1 cellular context compared by ENCODE assay signal in the genomic region with DNA sequence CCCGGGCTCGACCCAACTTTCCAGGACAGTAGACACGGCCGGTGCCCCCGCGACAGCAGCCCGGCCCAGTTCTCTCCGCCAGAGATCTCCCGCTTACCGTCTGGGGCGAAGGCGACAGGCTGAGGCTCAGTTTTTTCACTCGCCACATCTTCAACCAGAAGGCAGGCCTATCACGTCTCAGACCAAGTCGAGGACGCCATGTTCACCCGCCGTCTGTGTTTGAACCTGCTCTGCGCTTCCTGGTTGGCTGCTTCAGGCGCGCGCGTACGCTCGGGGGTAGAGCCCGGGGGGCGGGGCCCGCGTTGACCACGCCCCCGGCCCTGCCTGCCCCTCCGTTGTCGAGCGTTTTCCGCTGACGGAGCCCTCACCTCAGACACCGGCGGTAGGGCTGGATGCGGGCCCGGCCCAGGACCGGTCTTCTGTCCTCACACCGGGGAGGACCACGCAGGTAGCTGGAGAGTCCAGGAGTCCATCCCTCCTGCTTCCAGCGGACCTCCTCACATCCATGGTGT.
TF ChIP-seq lines count a peak whose summit lies in the region.

A gene with protein sequence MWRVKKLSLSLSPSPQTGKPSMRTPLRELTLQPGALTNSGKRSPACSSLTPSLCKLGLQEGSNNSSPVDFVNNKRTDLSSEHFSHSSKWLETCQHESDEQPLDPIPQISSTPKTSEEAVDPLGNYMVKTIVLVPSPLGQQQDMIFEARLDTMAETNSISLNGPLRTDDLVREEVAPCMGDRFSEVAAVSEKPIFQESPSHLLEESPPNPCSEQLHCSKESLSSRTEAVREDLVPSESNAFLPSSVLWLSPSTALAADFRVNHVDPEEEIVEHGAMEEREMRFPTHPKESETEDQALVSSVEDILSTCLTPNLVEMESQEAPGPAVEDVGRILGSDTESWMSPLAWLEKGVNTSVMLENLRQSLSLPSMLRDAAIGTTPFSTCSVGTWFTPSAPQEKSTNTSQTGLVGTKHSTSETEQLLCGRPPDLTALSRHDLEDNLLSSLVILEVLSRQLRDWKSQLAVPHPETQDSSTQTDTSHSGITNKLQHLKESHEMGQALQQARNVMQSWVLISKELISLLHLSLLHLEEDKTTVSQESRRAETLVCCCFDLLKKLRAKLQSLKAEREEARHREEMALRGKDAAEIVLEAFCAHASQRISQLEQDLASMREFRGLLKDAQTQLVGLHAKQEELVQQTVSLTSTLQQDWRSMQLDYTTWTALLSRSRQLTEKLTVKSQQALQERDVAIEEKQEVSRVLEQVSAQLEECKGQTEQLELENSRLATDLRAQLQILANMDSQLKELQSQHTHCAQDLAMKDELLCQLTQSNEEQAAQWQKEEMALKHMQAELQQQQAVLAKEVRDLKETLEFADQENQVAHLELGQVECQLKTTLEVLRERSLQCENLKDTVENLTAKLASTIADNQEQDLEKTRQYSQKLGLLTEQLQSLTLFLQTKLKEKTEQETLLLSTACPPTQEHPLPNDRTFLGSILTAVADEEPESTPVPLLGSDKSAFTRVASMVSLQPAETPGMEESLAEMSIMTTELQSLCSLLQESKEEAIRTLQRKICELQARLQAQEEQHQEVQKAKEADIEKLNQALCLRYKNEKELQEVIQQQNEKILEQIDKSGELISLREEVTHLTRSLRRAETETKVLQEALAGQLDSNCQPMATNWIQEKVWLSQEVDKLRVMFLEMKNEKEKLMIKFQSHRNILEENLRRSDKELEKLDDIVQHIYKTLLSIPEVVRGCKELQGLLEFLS (minus strand): TSS at position 227 of the 512 bp plus-strand sequence. CDS start 79 bp downstream, at position 148.

TF ChIP-seq in HepG2, 621 proteins besides CTCF, POLR2A, EP300 and RAD21 (continued from another document and continues in another):
- TF ChIP-seq, protein P1, sequence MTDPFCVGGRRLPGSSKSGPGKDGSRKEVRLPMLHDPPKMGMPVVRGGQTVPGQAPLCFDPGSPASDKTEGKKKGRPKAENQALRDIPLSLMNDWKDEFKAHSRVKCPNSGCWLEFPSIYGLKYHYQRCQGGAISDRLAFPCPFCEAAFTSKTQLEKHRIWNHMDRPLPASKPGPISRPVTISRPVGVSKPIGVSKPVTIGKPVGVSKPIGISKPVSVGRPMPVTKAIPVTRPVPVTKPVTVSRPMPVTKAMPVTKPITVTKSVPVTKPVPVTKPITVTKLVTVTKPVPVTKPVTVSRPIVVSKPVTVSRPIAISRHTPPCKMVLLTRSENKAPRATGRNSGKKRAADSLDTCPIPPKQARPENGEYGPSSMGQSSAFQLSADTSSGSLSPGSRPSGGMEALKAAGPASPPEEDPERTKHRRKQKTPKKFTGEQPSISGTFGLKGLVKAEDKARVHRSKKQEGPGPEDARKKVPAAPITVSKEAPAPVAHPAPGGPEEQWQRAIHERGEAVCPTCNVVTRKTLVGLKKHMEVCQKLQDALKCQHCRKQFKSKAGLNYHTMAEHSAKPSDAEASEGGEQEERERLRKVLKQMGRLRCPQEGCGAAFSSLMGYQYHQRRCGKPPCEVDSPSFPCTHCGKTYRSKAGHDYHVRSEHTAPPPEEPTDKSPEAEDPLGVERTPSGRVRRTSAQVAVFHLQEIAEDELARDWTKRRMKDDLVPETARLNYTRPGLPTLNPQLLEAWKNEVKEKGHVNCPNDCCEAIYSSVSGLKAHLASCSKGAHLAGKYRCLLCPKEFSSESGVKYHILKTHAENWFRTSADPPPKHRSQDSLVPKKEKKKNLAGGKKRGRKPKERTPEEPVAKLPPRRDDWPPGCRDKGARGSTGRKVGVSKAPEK (CRISPR knock-in tag; IDR thresholded peaks at IDR 0.05; ENCODE audit: borderline replicate concordance): no peak
- TF ChIP-seq FIP1L1 (IDR thresholded peaks at IDR 0.05; ENCODE audit: borderline replicate concordance, insufficient read depth, low read depth, low read length): no peak
- peak; percentile 82; the same call in 1 of the 2 replicates for TF ChIP-seq ZNF235 (CRISPR knock-in tag; IDR thresholded peaks at IDR 0.05; ENCODE audit: borderline replicate concordance)
- TF ChIP-seq HHEX (CRISPR knock-in tag; IDR thresholded peaks at IDR 0.05): no peak
- TF ChIP-seq, protein P2, sequence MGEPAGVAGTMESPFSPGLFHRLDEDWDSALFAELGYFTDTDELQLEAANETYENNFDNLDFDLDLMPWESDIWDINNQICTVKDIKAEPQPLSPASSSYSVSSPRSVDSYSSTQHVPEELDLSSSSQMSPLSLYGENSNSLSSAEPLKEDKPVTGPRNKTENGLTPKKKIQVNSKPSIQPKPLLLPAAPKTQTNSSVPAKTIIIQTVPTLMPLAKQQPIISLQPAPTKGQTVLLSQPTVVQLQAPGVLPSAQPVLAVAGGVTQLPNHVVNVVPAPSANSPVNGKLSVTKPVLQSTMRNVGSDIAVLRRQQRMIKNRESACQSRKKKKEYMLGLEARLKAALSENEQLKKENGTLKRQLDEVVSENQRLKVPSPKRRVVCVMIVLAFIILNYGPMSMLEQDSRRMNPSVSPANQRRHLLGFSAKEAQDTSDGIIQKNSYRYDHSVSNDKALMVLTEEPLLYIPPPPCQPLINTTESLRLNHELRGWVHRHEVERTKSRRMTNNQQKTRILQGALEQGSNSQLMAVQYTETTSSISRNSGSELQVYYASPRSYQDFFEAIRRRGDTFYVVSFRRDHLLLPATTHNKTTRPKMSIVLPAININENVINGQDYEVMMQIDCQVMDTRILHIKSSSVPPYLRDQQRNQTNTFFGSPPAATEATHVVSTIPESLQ (CRISPR knock-in tag; conservative IDR thresholded peaks at IDR 0.05): no peak
- peak; percentile 49 for TF ChIP-seq HIVEP1 (CRISPR knock-in tag; IDR thresholded peaks at IDR 0.05)
- TF ChIP-seq GATAD2A (CRISPR knock-in tag; IDR thresholded peaks at IDR 0.05): peak; percentile 11; the same call in 1 of the 2 replicates
- TF ChIP-seq, protein P3, sequence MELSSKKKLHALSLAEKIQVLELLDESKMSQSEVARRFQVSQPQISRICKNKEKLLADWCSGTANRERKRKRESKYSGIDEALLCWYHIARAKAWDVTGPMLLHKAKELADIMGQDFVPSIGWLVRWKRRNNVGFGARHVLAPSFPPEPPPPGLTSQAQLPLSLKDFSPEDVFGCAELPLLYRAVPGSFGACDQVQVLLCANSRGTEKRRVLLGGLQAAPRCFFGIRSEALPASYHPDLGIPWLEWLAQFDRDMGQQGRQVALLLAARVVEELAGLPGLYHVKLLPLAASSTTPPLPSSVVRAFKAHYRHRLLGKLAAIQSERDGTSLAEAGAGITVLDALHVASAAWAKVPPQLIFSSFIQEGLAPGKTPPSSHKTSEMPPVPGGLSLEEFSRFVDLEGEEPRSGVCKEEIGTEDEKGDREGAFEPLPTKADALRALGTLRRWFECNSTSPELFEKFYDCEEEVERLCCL (CRISPR knock-in tag; IDR thresholded peaks at IDR 0.05; ENCODE audit: borderline replicate concordance): no peak
- no peak for TF ChIP-seq NCOR1 (IDR thresholded peaks at IDR 0.05; ENCODE audit: borderline replicate concordance, low read length)
- peak; percentile 81 for TF ChIP-seq ZMAT3 (CRISPR knock-in tag; conservative IDR thresholded peaks at IDR 0.05)
- TF ChIP-seq, protein P4, sequence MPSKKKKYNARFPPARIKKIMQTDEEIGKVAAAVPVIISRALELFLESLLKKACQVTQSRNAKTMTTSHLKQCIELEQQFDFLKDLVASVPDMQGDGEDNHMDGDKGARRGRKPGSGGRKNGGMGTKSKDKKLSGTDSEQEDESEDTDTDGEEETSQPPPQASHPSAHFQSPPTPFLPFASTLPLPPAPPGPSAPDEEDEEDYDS (CRISPR knock-in tag; IDR thresholded peaks at IDR 0.05): peak; percentile 91
- TF ChIP-seq, protein P5, sequence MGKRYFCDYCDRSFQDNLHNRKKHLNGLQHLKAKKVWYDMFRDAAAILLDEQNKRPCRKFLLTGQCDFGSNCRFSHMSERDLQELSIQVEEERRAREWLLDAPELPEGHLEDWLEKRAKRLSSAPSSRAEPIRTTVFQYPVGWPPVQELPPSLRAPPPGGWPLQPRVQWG (CRISPR knock-in tag; IDR thresholded peaks at IDR 0.05; ENCODE audit: borderline replicate concordance, low read depth): no peak
- no peak; the same call in 1 of the 2 replicates for TF ChIP-seq ZNF788 (CRISPR knock-in tag; IDR thresholded peaks at IDR 0.05; ENCODE audit: borderline replicate concordance)
- peak; percentile 65; the same call in 1 of the 2 replicates for TF ChIP-seq ZNF563 (CRISPR knock-in tag; IDR thresholded peaks at IDR 0.05)
- TF ChIP-seq ATRX (CRISPR knock-in tag; IDR thresholded peaks at IDR 0.05; ENCODE audit: borderline replicate concordance): no peak
- TF ChIP-seq ZFP41 (CRISPR knock-in tag; IDR thresholded peaks at IDR 0.05; ENCODE audit: borderline replicate concordance): no peak
- no peak for TF ChIP-seq ZNF496 (CRISPR knock-in tag; IDR thresholded peaks at IDR 0.05; ENCODE audit: insufficient replicate concordance)
- no peak for TF ChIP-seq RFXANK (CRISPR knock-in tag; IDR thresholded peaks at IDR 0.05)
- TF ChIP-seq CEBPB (IDR thresholded peaks at IDR 0.05; ENCODE audit: borderline replicate concordance, low read depth, low read length): no peak
- TF ChIP-seq ZNF772 (CRISPR knock-in tag; IDR thresholded peaks at IDR 0.05): no peak
- TF ChIP-seq, protein P6, sequence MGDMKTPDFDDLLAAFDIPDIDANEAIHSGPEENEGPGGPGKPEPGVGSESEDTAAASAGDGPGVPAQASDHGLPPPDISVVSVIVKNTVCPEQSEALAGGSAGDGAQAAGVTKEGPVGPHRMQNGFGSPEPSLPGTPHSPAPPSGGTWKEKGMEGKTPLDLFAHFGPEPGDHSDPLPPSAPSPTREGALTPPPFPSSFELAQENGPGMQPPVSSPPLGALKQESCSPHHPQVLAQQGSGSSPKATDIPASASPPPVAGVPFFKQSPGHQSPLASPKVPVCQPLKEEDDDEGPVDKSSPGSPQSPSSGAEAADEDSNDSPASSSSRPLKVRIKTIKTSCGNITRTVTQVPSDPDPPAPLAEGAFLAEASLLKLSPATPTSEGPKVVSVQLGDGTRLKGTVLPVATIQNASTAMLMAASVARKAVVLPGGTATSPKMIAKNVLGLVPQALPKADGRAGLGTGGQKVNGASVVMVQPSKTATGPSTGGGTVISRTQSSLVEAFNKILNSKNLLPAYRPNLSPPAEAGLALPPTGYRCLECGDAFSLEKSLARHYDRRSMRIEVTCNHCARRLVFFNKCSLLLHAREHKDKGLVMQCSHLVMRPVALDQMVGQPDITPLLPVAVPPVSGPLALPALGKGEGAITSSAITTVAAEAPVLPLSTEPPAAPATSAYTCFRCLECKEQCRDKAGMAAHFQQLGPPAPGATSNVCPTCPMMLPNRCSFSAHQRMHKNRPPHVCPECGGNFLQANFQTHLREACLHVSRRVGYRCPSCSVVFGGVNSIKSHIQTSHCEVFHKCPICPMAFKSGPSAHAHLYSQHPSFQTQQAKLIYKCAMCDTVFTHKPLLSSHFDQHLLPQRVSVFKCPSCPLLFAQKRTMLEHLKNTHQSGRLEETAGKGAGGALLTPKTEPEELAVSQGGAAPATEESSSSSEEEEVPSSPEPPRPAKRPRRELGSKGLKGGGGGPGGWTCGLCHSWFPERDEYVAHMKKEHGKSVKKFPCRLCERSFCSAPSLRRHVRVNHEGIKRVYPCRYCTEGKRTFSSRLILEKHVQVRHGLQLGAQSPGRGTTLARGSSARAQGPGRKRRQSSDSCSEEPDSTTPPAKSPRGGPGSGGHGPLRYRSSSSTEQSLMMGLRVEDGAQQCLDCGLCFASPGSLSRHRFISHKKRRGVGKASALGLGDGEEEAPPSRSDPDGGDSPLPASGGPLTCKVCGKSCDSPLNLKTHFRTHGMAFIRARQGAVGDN (CRISPR knock-in tag; IDR thresholded peaks at IDR 0.05): peak; percentile 74
- TF ChIP-seq, protein P7, sequence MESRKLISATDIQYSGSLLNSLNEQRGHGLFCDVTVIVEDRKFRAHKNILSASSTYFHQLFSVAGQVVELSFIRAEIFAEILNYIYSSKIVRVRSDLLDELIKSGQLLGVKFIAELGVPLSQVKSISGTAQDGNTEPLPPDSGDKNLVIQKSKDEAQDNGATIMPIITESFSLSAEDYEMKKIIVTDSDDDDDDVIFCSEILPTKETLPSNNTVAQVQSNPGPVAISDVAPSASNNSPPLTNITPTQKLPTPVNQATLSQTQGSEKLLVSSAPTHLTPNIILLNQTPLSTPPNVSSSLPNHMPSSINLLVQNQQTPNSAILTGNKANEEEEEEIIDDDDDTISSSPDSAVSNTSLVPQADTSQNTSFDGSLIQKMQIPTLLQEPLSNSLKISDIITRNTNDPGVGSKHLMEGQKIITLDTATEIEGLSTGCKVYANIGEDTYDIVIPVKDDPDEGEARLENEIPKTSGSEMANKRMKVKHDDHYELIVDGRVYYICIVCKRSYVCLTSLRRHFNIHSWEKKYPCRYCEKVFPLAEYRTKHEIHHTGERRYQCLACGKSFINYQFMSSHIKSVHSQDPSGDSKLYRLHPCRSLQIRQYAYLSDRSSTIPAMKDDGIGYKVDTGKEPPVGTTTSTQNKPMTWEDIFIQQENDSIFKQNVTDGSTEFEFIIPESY (CRISPR knock-in tag; IDR thresholded peaks at IDR 0.05): no peak
- no peak for TF ChIP-seq ZNF678 (CRISPR knock-in tag; IDR thresholded peaks at IDR 0.05)
- TF ChIP-seq RCOR2 (CRISPR knock-in tag; IDR thresholded peaks at IDR 0.05): no peak
- TF ChIP-seq MIXL1 (CRISPR knock-in tag; IDR thresholded peaks at IDR 0.05): no peak
- TF ChIP-seq ZBTB38 (CRISPR knock-in tag; IDR thresholded peaks at IDR 0.05): peak; percentile 26; the same call in 1 of the 2 replicates
- TF ChIP-seq ZNF616 (CRISPR knock-in tag; IDR thresholded peaks at IDR 0.05; ENCODE audit: low read depth): no peak
- TF ChIP-seq, protein P8, sequence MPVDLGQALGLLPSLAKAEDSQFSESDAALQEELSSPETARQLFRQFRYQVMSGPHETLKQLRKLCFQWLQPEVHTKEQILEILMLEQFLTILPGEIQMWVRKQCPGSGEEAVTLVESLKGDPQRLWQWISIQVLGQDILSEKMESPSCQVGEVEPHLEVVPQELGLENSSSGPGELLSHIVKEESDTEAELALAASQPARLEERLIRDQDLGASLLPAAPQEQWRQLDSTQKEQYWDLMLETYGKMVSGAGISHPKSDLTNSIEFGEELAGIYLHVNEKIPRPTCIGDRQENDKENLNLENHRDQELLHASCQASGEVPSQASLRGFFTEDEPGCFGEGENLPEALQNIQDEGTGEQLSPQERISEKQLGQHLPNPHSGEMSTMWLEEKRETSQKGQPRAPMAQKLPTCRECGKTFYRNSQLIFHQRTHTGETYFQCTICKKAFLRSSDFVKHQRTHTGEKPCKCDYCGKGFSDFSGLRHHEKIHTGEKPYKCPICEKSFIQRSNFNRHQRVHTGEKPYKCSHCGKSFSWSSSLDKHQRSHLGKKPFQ (CRISPR knock-in tag; IDR thresholded peaks at IDR 0.05; ENCODE audit: insufficient replicate concordance): no peak
- no peak for TF ChIP-seq KLF15 (CRISPR knock-in tag; IDR thresholded peaks at IDR 0.05; ENCODE audit: borderline replicate concordance)
- no peak for TF ChIP-seq ZFP36 (IDR thresholded peaks at IDR 0.05; ENCODE audit: borderline replicate concordance, low read depth, low read length, partially characterized antibody)
- no peak for TF ChIP-seq SP140L (CRISPR knock-in tag; IDR thresholded peaks at IDR 0.05; ENCODE audit: borderline replicate concordance)
